In genomic region chr6:37822851-37823682, GRCh38 we compare ENCODE assay signal across 8 cellular contexts. TPM values are rescaled to one million over a fixed set of nuclear protein-coding genes. Genes with fewer than 3 reads are reported as not detected.
DNase-seq lines count a peak whose midpoint lies in the region; ATAC-seq and TF ChIP-seq lines count a peak whose summit lies in the region.

No MANE protein-coding gene starts in this region.

- TF ChIP-seq EP300 in gastroesophageal sphincter (IDR thresholded peaks at IDR 0.05): no peak

- no peaks in the 10 kb centered on the region for H3K9me3 Mint-ChIP-seq in natural killer cell

- TF ChIP-seq CTCF in 22Rv1 (IDR thresholded peaks at IDR 0.05) (no peak), LNCaP clone FGC (IDR thresholded peaks at IDR 0.05; ENCODE audit: control insufficient read depth, extremely low read depth, insufficient read depth) (no peak), natural killer cell (IDR thresholded peaks at IDR 0.05) (no peak), omental fat pad (IDR thresholded peaks at IDR 0.05) (no peak), gastroesophageal sphincter (IDR thresholded peaks at IDR 0.05) (no peak)

- H3K4me1 ChIP-seq in gastroesophageal sphincter: peaks cover 0 to 81% (median 31%) of the 10 kb centered on the region in 3 donors

- H3K9me3 ChIP-seq in gastroesophageal sphincter: no peaks in the 10 kb centered on the region

- no peaks in the 10 kb centered on the region for H3K36me3 Mint-ChIP-seq in natural killer cell

- H3K27me3 ChIP-seq in gastroesophageal sphincter: no peaks in the 10 kb centered on the region

- WGBS in gastroesophageal sphincter (ENCODE audit: low coverage in 1 of 2), 2 donors: 24 to 40% methylated on average over 10 to 11 of the region's 12 CpGs

- no peak for TF ChIP-seq POLR2A in gastroesophageal sphincter (IDR thresholded peaks at IDR 0.05)

- H3K27me3 Mint-ChIP-seq in natural killer cell (ENCODE audit: low read depth in 2 of 2): no peaks in the 10 kb centered on the region

- H3K27ac ChIP-seq in 22Rv1 (peak overlapping the region; percentile 54), gastroesophageal sphincter (no peak overlapping the region)

- H3K4me3 ChIP-seq in LNCaP clone FGC (ENCODE audit: low read depth, low read length) (no peak overlapping the region), gastroesophageal sphincter (peak overlapping the region in 1 of 2 donors; percentile 9)

- H3K4me3 Mint-ChIP-seq in natural killer cell: peak overlapping the region; percentile 54

- H3K27ac Mint-ChIP-seq in natural killer cell: peak overlapping the region; percentile 93 to 99

- H3K36me3 ChIP-seq in gastroesophageal sphincter: no peaks in the 10 kb centered on the region

- H3K4me1 Mint-ChIP-seq in natural killer cell: peaks cover 67 to 72% of the 10 kb centered on the region in 2 donors

- intact Hi-C loops in natural killer cell (cut with micrococcal nuclease): no loop called here

- ATAC-seq in natural killer cell: no peak
- no peak for ATAC-seq in omental fat pad (ENCODE audit: low FRiP score)
- ATAC-seq in GM19328 (IDR thresholded peaks at IDR 0.05; ENCODE audit: unreplicated experiment): no peak
- no peak for ATAC-seq in gastroesophageal sphincter

- DNase-seq in LNCaP clone FGC (ENCODE audit: low read depth) (peak; percentile 43), cerebellar cortex (ENCODE audit: low spot score) (peak; percentile 43), natural killer cell (no peak), DMS153 treated with DMSO at 0.1 percent for 48 hours (lab: John Stamatoyannopoulos, UW; ENCODE audit: unreplicated experiment) (no peak), omental fat pad (ENCODE audit: low spot score) (no peak)

RNA-seq across cellular contexts. Expression of gene ZFAND3, which starts 3.5 kb away (rescaled TPM):
- 10 to 100 TPM; 87.7 to 97.4 (median 90.1) TPM for total RNA-seq in natural killer cell
- 10 to 100 TPM; 28.8 to 43.8 (median 38.0) TPM for total RNA-seq in omental fat pad
- 10 to 100 TPM; 46.3 to 73.6 (median 49.3) TPM for total RNA-seq in gastroesophageal sphincter

Comparison
In these comparisons a context has a peak if more than half of its experiments do, and no peak if none do; other contexts are left out.
1. DNase-seq: peak in LNCaP clone FGC (single experiment) and cerebellar cortex (single experiment); none in natural killer cell (single experiment), DMS153 treated with DMSO at 0.1 percent for 48 hours (single experiment) and omental fat pad (single experiment).